17 cellular contexts compared by ENCODE assay signal in the genomic region with DNA sequence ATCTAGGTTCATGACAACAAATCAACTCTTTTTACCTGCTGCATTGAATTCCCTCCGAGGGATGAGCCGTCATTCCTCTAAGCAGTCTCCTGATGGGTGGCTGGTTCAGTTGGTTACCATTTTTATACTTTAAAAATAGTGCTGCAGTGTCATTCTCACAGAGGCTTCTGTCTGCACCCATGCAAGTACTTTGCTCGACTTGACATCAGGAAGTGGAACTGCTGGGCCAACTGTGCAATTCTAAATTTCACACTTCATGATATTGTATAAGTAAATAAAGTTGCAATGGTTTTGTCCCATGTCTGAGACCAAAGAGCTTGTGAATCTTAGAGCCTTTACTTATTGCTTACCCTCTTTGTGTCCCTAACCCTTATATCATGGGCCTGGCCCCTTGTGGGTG. TPM values are rescaled to one million over a fixed set of nuclear protein-coding genes. Genes with fewer than 3 reads are reported as not detected.
DNase-seq lines count a peak whose midpoint lies in the region; ATAC-seq and TF ChIP-seq lines count a peak whose summit lies in the region.
"Had no signal": no experiment of that assay in that cellular context is flagged by ENCODE, and none has a peak within 500 bp of the region (broad histone marks: within the 10 kb centered on the region; RNA-seq: fewer than 3 reads in every experiment).

No MANE protein-coding gene starts in this region.

- H3K9me3 ChIP-seq in SK-N-SH = no peaks in the 10 kb centered on the region
- H3K9me3 ChIP-seq: esophagus squamous epithelium had no signal

- H3K4me2 ChIP-seq in SK-N-SH = no peak overlapping the region
- H3K4me2 ChIP-seq: PC-9 had no signal

- H3K4me1 ChIP-seq in SK-N-SH (ENCODE audit: control insufficient read depth in 1 of 2, insufficient read depth in 2 of 2, low read depth in 1 of 2, low read length in 1 of 2) = peaks cover 0 to 14% of the 10 kb centered on the region in 2 experiments; a peak in 2 of 4 replicates

- H3K27ac Mint-ChIP-seq in activated naive CD4-positive, alpha-beta T cell treated with anti-CD3 and anti-CD28 coated beads, Interleukin-2, amount 50 U/mL, for 24 hours = peak overlapping the region; percentile 65
- H3K27ac Mint-ChIP-seq in T-cell (peak overlapping the region; percentile 70 to 77), glutamatergic neuron (ENCODE audit: unreplicated experiment) (no peak overlapping the region)
- peak overlapping the region; percentile 53 for H3K27ac Mint-ChIP-seq in dendritic cell treated with granulocyte-macrophage colony-stimulating factor and Interleukin-4, amounts not matched to agents 40 ng/mL and 50 ng/mL, for 4 days
- H3K27ac Mint-ChIP-seq: neural progenitor cell had no signal

- H3K27me3 Mint-ChIP-seq in activated naive CD4-positive, alpha-beta T cell treated with anti-CD3 and anti-CD28 coated beads, Interleukin-2, amount 50 U/mL, for 24 hours = no peaks in the 10 kb centered on the region
- H3K27me3 Mint-ChIP-seq in T-cell = no peaks in the 10 kb centered on the region
- H3K27me3 Mint-ChIP-seq in dendritic cell treated with granulocyte-macrophage colony-stimulating factor and Interleukin-4, amounts not matched to agents 40 ng/mL and 50 ng/mL, for 4 days = no peaks in the 10 kb centered on the region
- H3K27me3 Mint-ChIP-seq in glutamatergic neuron (ENCODE audit: unreplicated experiment) = peaks cover 2% of the 10 kb centered on the region

- H3K9ac ChIP-seq in SK-N-SH = no peak overlapping the region
- H3K9ac ChIP-seq: neural progenitor cell had no signal

- H3K36me3 ChIP-seq in SK-N-SH (replicated peaks in 1 of 2; ENCODE audit: control insufficient read depth in 1 of 2, insufficient read depth in 2 of 2, low read length in 1 of 2) = peaks cover 0 to 12% of the 10 kb centered on the region in 2 experiments
- H3K36me3 ChIP-seq: neural progenitor cell had no signal

- DNase-seq in activated naive CD4-positive, alpha-beta T cell treated with anti-CD3 and anti-CD28 coated beads, Interleukin-2, amount 50 U/mL, for 16 hours = no peak
- DNase-seq in T-cell (no peak), activated gamma-delta T cell (lab: John Stamatoyannopoulos, UW) (no peak), SK-N-SH (no peak), glutamatergic neuron (no peak)
- DNase-seq: esophagus squamous epithelium, GDM1, GOT3, NCI-H1930, NCI-H524, PC-9 had no signal

- TF ChIP-seq EP300 in SK-N-SH (IDR thresholded peaks at IDR 0.05; ENCODE audit: borderline replicate concordance in 1 of 2, low read depth in 1 of 2, low read length in 1 of 2) = no peak

- no peak for ATAC-seq in T-cell (replicated peaks in 1 of 4)
- ATAC-seq in HG02981 (IDR thresholded peaks at IDR 0.05; ENCODE audit: unreplicated experiment) = no peak
- ATAC-seq: SK-N-SH treated with all-trans-retinoic acid at 6 μM for 48 hours had no signal

- no peak overlapping the region for H3K4me3 ChIP-seq in SK-N-SH (ENCODE audit: low read depth in 2 of 2, low read length in 1 of 2)
- H3K4me3 ChIP-seq: lung, neural progenitor cell, PC-9 had no signal

- no peak overlapping the region for H2AFZ ChIP-seq in SK-N-SH (ENCODE audit: low read depth)
- H2AFZ ChIP-seq: neural progenitor cell, PC-9 had no signal

- no peak for TF ChIP-seq RAD21 in SK-N-SH (IDR thresholded peaks at IDR 0.05; ENCODE audit: low read length)

- intact Hi-C loops in dendritic cell treated with granulocyte-macrophage colony-stimulating factor and Interleukin-4, amounts not matched to agents 40 ng/mL and 50 ng/mL, for 4 days (cut with micrococcal nuclease) = no loop called here

- no peaks in the 10 kb centered on the region for H3K79me2 ChIP-seq in SK-N-SH (ENCODE audit: insufficient read depth)

- no peaks in the 10 kb centered on the region for H3F3A ChIP-seq in SK-N-SH (replicated peaks; ENCODE audit: insufficient read depth)

- H3K27ac ChIP-seq in SK-N-SH (ENCODE audit: low read depth in 2 of 2, low read length in 1 of 2) = no peak overlapping the region
- H3K27ac ChIP-seq: esophagus squamous epithelium, neural progenitor cell, PC-9 had no signal

- no peaks in the 10 kb centered on the region for H4K20me1 ChIP-seq in SK-N-SH (ENCODE audit: insufficient read depth)

- CTCF ChIA-PET in T-cell (lab: Charles Lee) (no interaction called here), SK-N-SH (lab: Yijun Ruan, JAX) (interaction anchor here (1.0 kb wide), 1 partner anchor 63 kb away, joined by 3 read pairs; no protein-coding TSS in a partner anchor)

- POLR2A ChIA-PET in T-cell (lab: Charles Lee) = no interaction called here
- POLR2A ChIA-PET in SK-N-SH (lab: Yijun Ruan, JAX) = no interaction called here

- no peaks in the 10 kb centered on the region for H3K9me3 Mint-ChIP-seq in activated naive CD4-positive, alpha-beta T cell treated with anti-CD3 and anti-CD28 coated beads, Interleukin-2, amount 50 U/mL, for 24 hours
- H3K9me3 Mint-ChIP-seq in T-cell (no peaks in the 10 kb centered on the region), glutamatergic neuron (ENCODE audit: unreplicated experiment) (no peaks in the 10 kb centered on the region)
- no peaks in the 10 kb centered on the region for H3K9me3 Mint-ChIP-seq in dendritic cell treated with granulocyte-macrophage colony-stimulating factor and Interleukin-4, amounts not matched to agents 40 ng/mL and 50 ng/mL, for 4 days
- H3K9me3 Mint-ChIP-seq: neural progenitor cell had no signal

- peaks cover 77% of the 10 kb centered on the region for H3K4me1 Mint-ChIP-seq in activated naive CD4-positive, alpha-beta T cell treated with anti-CD3 and anti-CD28 coated beads, Interleukin-2, amount 50 U/mL, for 24 hours
- H3K4me1 Mint-ChIP-seq in T-cell = peaks cover 69 to 85% (median 74%) of the 10 kb centered on the region in 3 donors
- peaks cover 67% of the 10 kb centered on the region for H3K4me1 Mint-ChIP-seq in dendritic cell treated with granulocyte-macrophage colony-stimulating factor and Interleukin-4, amounts not matched to agents 40 ng/mL and 50 ng/mL, for 4 days (ENCODE audit: low read depth)
- H3K4me1 Mint-ChIP-seq in glutamatergic neuron (ENCODE audit: low read depth, unreplicated experiment) = peaks cover 11% of the 10 kb centered on the region

- no peaks in the 10 kb centered on the region for H3K9me2 ChIP-seq in SK-N-SH

- WGBS in SK-N-SH (ENCODE audit: low lambda C conversion rate) = 95% methylated on average over 3 of the region's 3 CpGs

- H3K27me3 ChIP-seq in SK-N-SH (ENCODE audit: insufficient read depth) = no peaks in the 10 kb centered on the region
- H3K27me3 ChIP-seq: esophagus squamous epithelium, neural progenitor cell had no signal

- peaks cover 15% of the 10 kb centered on the region for H3K36me3 Mint-ChIP-seq in activated naive CD4-positive, alpha-beta T cell treated with anti-CD3 and anti-CD28 coated beads, Interleukin-2, amount 50 U/mL, for 24 hours
- H3K36me3 Mint-ChIP-seq in T-cell (peaks cover 39% of the 10 kb centered on the region), glutamatergic neuron (ENCODE audit: unreplicated experiment) (no peaks in the 10 kb centered on the region)
- H3K36me3 Mint-ChIP-seq in dendritic cell treated with granulocyte-macrophage colony-stimulating factor and Interleukin-4, amounts not matched to agents 40 ng/mL and 50 ng/mL, for 4 days (ENCODE audit: low read depth) = peaks cover 43% of the 10 kb centered on the region

- peak overlapping the region; percentile 96 for H3K4me3 Mint-ChIP-seq in activated naive CD4-positive, alpha-beta T cell treated with anti-CD3 and anti-CD28 coated beads, Interleukin-2, amount 50 U/mL, for 24 hours
- peak overlapping the region; percentile 98 to 99 (median 99) for H3K4me3 Mint-ChIP-seq in T-cell
- H3K4me3 Mint-ChIP-seq in dendritic cell treated with granulocyte-macrophage colony-stimulating factor and Interleukin-4, amounts not matched to agents 40 ng/mL and 50 ng/mL, for 4 days = no peak overlapping the region
- no peak overlapping the region for H3K4me3 Mint-ChIP-seq in glutamatergic neuron (ENCODE audit: unreplicated experiment)

- TF ChIP-seq CTCF in SK-N-SH (IDR thresholded peaks at IDR 0.05) (no peak), glutamatergic neuron (IDR thresholded peaks at IDR 0.05; ENCODE audit: partially characterized antibody, unreplicated experiment) (no peak)

TF ChIP-seq in SK-N-SH, 30 proteins besides CTCF, POLR2A, EP300 and RAD21:
- TF ChIP-seq RFX5 (IDR thresholded peaks at IDR 0.05; ENCODE audit: low read length) = no peak

RNA-seq across cellular contexts. Expression of a gene that starts 2.5 kb away (rescaled TPM):
- total RNA-seq in T-cell = 100 to 1,000 TPM; 205 to 270 (median 210) TPM
- 14.2 and 17.6 TPM in 2 replicates for polyA plus RNA-seq in SK-N-SH (2012; rRNA removed)
- 11.9 and 13.4 TPM in 2 replicates for polyA plus RNA-seq in SK-N-SH (2012; cell fraction: cytosol; rRNA removed)
- 45.8 and 55.5 TPM in 2 replicates for polyA plus RNA-seq in SK-N-SH (2012; cell fraction: nucleus; rRNA removed)
- total RNA-seq in glutamatergic neuron (ENCODE audit: unreplicated experiment) = 2.2 TPM

RNA-seq across cellular contexts. Expression of a gene that starts 21.6 kb away (rescaled TPM):
- total RNA-seq in T-cell (10 to 100 TPM; 18.6 to 29.2 (median 21.3) TPM), glutamatergic neuron (ENCODE audit: unreplicated experiment) (109 TPM)
- polyA plus RNA-seq in SK-N-SH (2012; rRNA removed) = 11.1 and 18.0 TPM in 2 replicates
- polyA plus RNA-seq in SK-N-SH (2012; cell fraction: cytosol; rRNA removed) = 7.2 and 8.9 TPM in 2 replicates
- polyA plus RNA-seq in SK-N-SH (2012; cell fraction: nucleus; rRNA removed) = 31.9 and 47.9 TPM in 2 replicates

RNA-seq across cellular contexts. Expression of a gene that starts 35.8 kb away (rescaled TPM):
- total RNA-seq in T-cell = 100 to 1,000 TPM; 115 to 172 (median 142) TPM
- polyA plus RNA-seq in SK-N-SH (2012; rRNA removed) = 6.9 and 8.8 TPM in 2 replicates
- polyA plus RNA-seq in SK-N-SH (2012; cell fraction: cytosol; rRNA removed) = 6.3 and 7.3 TPM in 2 replicates
- polyA plus RNA-seq in SK-N-SH (2012; cell fraction: nucleus; rRNA removed) = 21.5 and 23.0 TPM in 2 replicates
- total RNA-seq in glutamatergic neuron (ENCODE audit: unreplicated experiment) = not detected

RNA-seq across cellular contexts. Expression of a gene that starts 39.5 kb away (rescaled TPM):
- total RNA-seq in T-cell (100 to 1,000 TPM; 135 to 314 (median 224) TPM), glutamatergic neuron (ENCODE audit: unreplicated experiment) (1.3 TPM)
- 20.3 and 24.2 TPM in 2 replicates for polyA plus RNA-seq in SK-N-SH (2012; rRNA removed)
- 19.5 and 22.5 TPM in 2 replicates for polyA plus RNA-seq in SK-N-SH (2012; cell fraction: cytosol; rRNA removed)
- 31.8 and 33.3 TPM in 2 replicates for polyA plus RNA-seq in SK-N-SH (2012; cell fraction: nucleus; rRNA removed)

RNA-seq across cellular contexts. Expression of a gene that starts 53.2 kb away (rescaled TPM):
- total RNA-seq in T-cell (10 to 100 TPM; 36.1 to 53.4 (median 47.9) TPM), glutamatergic neuron (ENCODE audit: unreplicated experiment) (41.6 TPM)
- polyA plus RNA-seq in SK-N-SH (2012; rRNA removed) = 21.2 and 28.6 TPM in 2 replicates
- polyA plus RNA-seq in SK-N-SH (2012; cell fraction: cytosol; rRNA removed) = 18.7 and 19.5 TPM in 2 replicates
- polyA plus RNA-seq in SK-N-SH (2012; cell fraction: nucleus; rRNA removed) = 46.6 and 50.0 TPM in 2 replicates

Comparison
In these comparisons a context has a peak if more than half of its experiments do, and no peak if none do; other contexts are left out.
1. H3K4me3 Mint-ChIP-seq: peak in activated naive CD4-positive, alpha-beta T cell treated with anti-CD3 and anti-CD28 coated beads, Interleukin-2, amount 50 U/mL, for 24 hours (single experiment) and T-cell (3 of 3); none in dendritic cell treated with granulocyte-macrophage colony-stimulating factor and Interleukin-4, amounts not matched to agents 40 ng/mL and 50 ng/mL, for 4 days (single experiment) and glutamatergic neuron (single experiment).
2. RNA of a gene that starts 2.5 kb away (total RNA-seq): 205 to 270 TPM in T-cell; 2.2 TPM in glutamatergic neuron (single experiment); every median in the first group is over 10 times any median in the second.
3. RNA of a gene that starts 35.8 kb away (total RNA-seq): 115 to 172 TPM in T-cell; not detected in glutamatergic neuron (single experiment); every median in the first group is over 10 times any median in the second.